10 cellular contexts compared by ENCODE assay signal in the genomic region with DNA sequence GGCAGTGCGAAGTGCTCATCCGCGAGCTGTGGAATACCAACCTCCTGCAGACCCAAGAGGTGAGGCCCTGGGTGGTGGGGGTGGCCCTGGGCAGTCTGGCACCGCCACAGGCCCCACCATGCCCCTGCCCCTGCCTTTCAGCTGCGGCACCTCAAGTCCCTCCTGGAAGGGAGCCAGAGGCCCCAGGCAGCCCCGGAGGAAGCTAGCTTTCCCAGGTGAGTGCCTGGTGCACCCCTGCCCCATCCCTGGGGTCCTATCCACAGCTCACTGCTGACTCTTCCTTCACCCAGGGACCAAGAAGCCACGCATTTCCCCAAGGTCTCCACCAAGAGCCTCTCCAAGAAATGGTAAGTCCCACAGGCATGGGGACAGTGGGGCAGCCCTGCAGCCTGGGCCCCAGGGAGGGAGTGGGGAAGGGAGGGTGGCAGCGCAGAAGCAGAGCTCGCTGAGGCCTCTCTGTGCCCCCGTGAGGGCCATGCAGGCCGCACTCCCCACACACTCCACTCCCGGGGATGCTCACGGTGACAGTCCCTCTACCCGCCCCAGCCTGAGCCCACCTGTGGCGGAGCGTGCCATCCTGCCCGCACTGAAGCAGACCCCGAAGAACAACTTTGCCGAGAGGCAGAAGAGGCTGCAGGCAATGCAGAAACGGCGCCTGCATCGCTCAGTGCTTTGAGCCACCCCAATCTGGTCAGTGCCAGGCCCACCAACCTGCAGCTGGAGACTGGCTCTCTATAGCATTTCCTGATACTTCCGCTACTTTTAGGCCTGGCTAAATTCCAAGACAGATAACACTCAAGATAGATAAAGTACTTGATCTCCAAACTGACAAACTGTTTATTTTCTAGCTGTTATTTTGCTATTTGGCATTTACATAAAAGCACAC. TPM values are rescaled to one million over a fixed set of nuclear protein-coding genes. Genes with fewer than 3 reads are reported as not detected.
DNase-seq lines count a peak whose midpoint lies in the region; ATAC-seq, FAIRE-seq and TF ChIP-seq lines count a peak whose summit lies in the region.
"Not testable (repeated sequence)": the region's sequence is repeated elsewhere in the genome, so short reads cannot be mapped to it uniquely, and the experiment has no call there.
"Had no signal": no experiment of that assay in that cellular context is flagged by ENCODE, and none has a peak within 500 bp of the region (broad histone marks: within the 10 kb centered on the region; RNA-seq: fewer than 3 reads in every experiment).

No MANE protein-coding gene starts in this region.

- not testable (repeated sequence) for TF ChIP-seq EP300 in esophagus muscularis mucosa (IDR thresholded peaks at IDR 0.05)

- H3K4me1 ChIP-seq in esophagus muscularis mucosa: peaks cover 0 to 16% (median 11%) of the 10 kb centered on the region in 4 donors
- not testable (repeated sequence) for H3K4me1 ChIP-seq in upper lobe of right lung

- not testable (repeated sequence) for H3K36me3 ChIP-seq in bronchial epithelial cell (ENCODE audit: control insufficient read depth, insufficient read depth, low read length); esophagus muscularis mucosa; upper lobe of right lung

- peak overlapping the region; percentile 70 for H3K27ac ChIP-seq in RWPE1
- not testable (repeated sequence) for H3K27ac ChIP-seq in esophagus muscularis mucosa (replicated peaks in 1 of 4); upper lobe of right lung

- not testable (repeated sequence) for H3K4me3 ChIP-seq in bronchial epithelial cell (ENCODE audit: low read depth, low read length); esophagus muscularis mucosa; lower leg skin (ENCODE audit: low read depth, poor library complexity, severe bottlenecking); upper lobe of right lung

- DNase-seq in DMS 273 (lab: John Stamatoyannopoulos, UW; ENCODE audit: unreplicated experiment) (peak; percentile 24), NCI-H1105 treated with DMSO at 0.1 percent for 48 hours (lab: John Stamatoyannopoulos, UW) (peak; percentile 35), NCI-H2171 treated with DMSO at 0.1 percent for 48 hours (lab: John Stamatoyannopoulos, UW) (peak; percentile 31), esophagus muscularis mucosa (ENCODE audit: extremely low spot score) (peak; percentile 79), lower leg skin (ENCODE audit: low spot score in 2 of 2) (peak; percentile 7 to 80), upper lobe of right lung (peak; percentile 49)
- DNase-seq in RWPE1 (ENCODE audit: low spot score); bronchial epithelial cell (ENCODE audit: low read depth): not testable (repeated sequence)

- peak; percentile 100 for FAIRE-seq in bronchial epithelial cell (lab: Jason Lieb, UNC)

- TF ChIP-seq POLR2A in esophagus muscularis mucosa (IDR thresholded peaks at IDR 0.05; ENCODE audit: low read depth); lower leg skin (IDR thresholded peaks at IDR 0.05): not testable (repeated sequence)

- H3K9me3 ChIP-seq in esophagus muscularis mucosa, upper lobe of right lung: not testable (repeated sequence)

- intact Hi-C loops in esophagus muscularis mucosa (cut with DNase I); lower leg skin (cut with DNase I; ENCODE audit: low total_unique reads); upper lobe of right lung (cut with DNase I): not testable (repeated sequence)

- 93% methylated on average over 13 of the region's 23 CpGs for WGBS in esophagus muscularis mucosa
- 64 to 77% methylated on average over 16 of the region's 23 CpGs for WGBS in lower leg skin, 2 donors

- POLR2A ChIA-PET in RWPE1 (lab: Yijun Ruan, JAX; ENCODE audit: low non-redundant PET): not testable (repeated sequence)

- TF ChIP-seq CTCF in RWPE1 (conservative IDR thresholded peaks at IDR 0.05; ENCODE audit: low read depth); bronchial epithelial cell (IDR thresholded peaks at IDR 0.05; ENCODE audit: insufficient read depth, low read length, severe bottlenecking); esophagus muscularis mucosa (IDR thresholded peaks at IDR 0.05); lower leg skin (IDR thresholded peaks at IDR 0.05); upper lobe of right lung (IDR thresholded peaks at IDR 0.05): not testable (repeated sequence)

- H3K27me3 ChIP-seq in bronchial epithelial cell (ENCODE audit: control insufficient read depth, insufficient read depth, low read length); esophagus muscularis mucosa; upper lobe of right lung: not testable (repeated sequence)

- CTCF ChIA-PET in RWPE1 (lab: Yijun Ruan, JAX): not testable (repeated sequence)

- not testable (repeated sequence) for ATAC-seq in upper lobe of right lung

RNA-seq across cellular contexts. Expression of gene CCDC74A, which starts 5.3 kb away (rescaled TPM):
- total RNA-seq in bronchial epithelial cell (2.9 and 3.2 TPM in 2 replicates), esophagus muscularis mucosa (1 to 10 TPM; 4.2 to 8.5 (median 7.2) TPM), lower leg skin (10 to 100 TPM in 2 of 4 donors, 1 to 10 TPM in 2; 5.9 to 15.4 (median 8.5) TPM), upper lobe of right lung (1.2 TPM)

RNA-seq across cellular contexts. Expression of gene MZT2A, which starts 40.8 kb away (rescaled TPM):
- total RNA-seq in bronchial epithelial cell (171 and 207 TPM in 2 replicates), esophagus muscularis mucosa (100 to 1,000 TPM in 1 of 4 donors, 10 to 100 TPM in 3; 74.8 to 107 (median 88.9) TPM), lower leg skin (100 to 1,000 TPM in 1 of 4 donors, 10 to 100 TPM in 3; 78.2 to 110 (median 89.2) TPM), upper lobe of right lung (46.5 TPM)

RNA-seq across cellular contexts. Expression of gene TUBA3D, which starts 57.0 kb away (rescaled TPM):
- not detected in 2 replicates for total RNA-seq in bronchial epithelial cell
- total RNA-seq in esophagus muscularis mucosa: not detected
- 1 to 10 TPM in 1 of 4 donors, under 1 TPM in 1, not detected in 2; 0.89 to 2.0 TPM for total RNA-seq in lower leg skin
- total RNA-seq in upper lobe of right lung: not detected
- total RNA-seq: A172, MCF 10A had no signal
